8 cellular contexts compared by ENCODE assay signal in genomic region chr4:108651068-108651794, GRCh38. TPM values are rescaled to one million over a fixed set of nuclear protein-coding genes. Genes with fewer than 3 reads are reported as not detected.
DNase-seq lines count a peak whose midpoint lies in the region; ATAC-seq, FAIRE-seq and TF ChIP-seq lines count a peak whose summit lies in the region.

No MANE protein-coding gene starts in this region.

- no peak for TF ChIP-seq CTCF in astrocyte (IDR thresholded peaks at IDR 0.05; ENCODE audit: insufficient read depth, low read depth, low read length)

- peak overlapping the region; percentile 100 for H3K9ac ChIP-seq in astrocyte (ENCODE audit: low read length)

- peaks cover 13% of the 10 kb centered on the region for H3K36me3 ChIP-seq in astrocyte (ENCODE audit: insufficient read depth, low read length)

- peak overlapping the region; percentile 95 for H3K27ac ChIP-seq in astrocyte (ENCODE audit: low read depth, low read length)

- H4K20me1 ChIP-seq in astrocyte (ENCODE audit: insufficient read depth, low read length) = peaks cover 35% of the 10 kb centered on the region

- H3K9me3 Mint-ChIP-seq in activated T-cell treated with anti-CD3 and anti-CD28 coated beads, Interleukin-2, amount 50 U/mL, for 72 hours = peaks cover 0 to 3% of the 10 kb centered on the region in 2 donors
- H3K9me3 Mint-ChIP-seq in astrocyte (ENCODE audit: unreplicated experiment) (no peaks in the 10 kb centered on the region), immature natural killer cell (no peaks in the 10 kb centered on the region)
- no peaks in the 10 kb centered on the region for H3K9me3 Mint-ChIP-seq in stimulated activated naive B cell treated with anti-CD40 and anti-IgM and Interleukin-4, amounts not matched to agents 10 μg/mL and 1 μg/mL and 100 μg/mL, for 72 hours

- H3K79me2 ChIP-seq in astrocyte (ENCODE audit: insufficient read depth, low read length) = peaks cover 59% of the 10 kb centered on the region

- no peaks in the 10 kb centered on the region for H3K27me3 ChIP-seq in astrocyte (ENCODE audit: insufficient read depth, low read length)

- H3K27ac Mint-ChIP-seq in activated T-cell treated with anti-CD3 and anti-CD28 coated beads, Interleukin-2, amount 50 U/mL, for 72 hours = peak overlapping the region; percentile 99
- H3K27ac Mint-ChIP-seq in astrocyte (ENCODE audit: unreplicated experiment) (peak overlapping the region; percentile 100), immature natural killer cell (peak overlapping the region; percentile 94 to 99 (median 96))
- H3K27ac Mint-ChIP-seq in stimulated activated naive B cell treated with anti-CD40 and anti-IgM and Interleukin-4, amounts not matched to agents 10 μg/mL and 1 μg/mL and 100 μg/mL, for 72 hours = peak overlapping the region; percentile 98

- peaks cover 10 to 18% of the 10 kb centered on the region in 2 donors for H3K36me3 Mint-ChIP-seq in activated T-cell treated with anti-CD3 and anti-CD28 coated beads, Interleukin-2, amount 50 U/mL, for 72 hours (ENCODE audit: insufficient read depth in 2 of 2)
- H3K36me3 Mint-ChIP-seq in astrocyte (ENCODE audit: low read depth, unreplicated experiment) (no peaks in the 10 kb centered on the region), immature natural killer cell (no peaks in the 10 kb centered on the region)
- peaks cover 9 to 20% of the 10 kb centered on the region in 2 donors for H3K36me3 Mint-ChIP-seq in stimulated activated naive B cell treated with anti-CD40 and anti-IgM and Interleukin-4, amounts not matched to agents 10 μg/mL and 1 μg/mL and 100 μg/mL, for 72 hours

- H3K4me1 Mint-ChIP-seq in activated T-cell treated with anti-CD3 and anti-CD28 coated beads, Interleukin-2, amount 50 U/mL, for 72 hours (ENCODE audit: low read depth) = peaks cover 31% of the 10 kb centered on the region
- H3K4me1 Mint-ChIP-seq in astrocyte (ENCODE audit: low read depth, unreplicated experiment) = peaks cover 28% of the 10 kb centered on the region
- H3K4me1 Mint-ChIP-seq in immature natural killer cell = peaks cover 40 to 53% of the 10 kb centered on the region in 2 donors
- H3K4me1 Mint-ChIP-seq in stimulated activated naive B cell treated with anti-CD40 and anti-IgM and Interleukin-4, amounts not matched to agents 10 μg/mL and 1 μg/mL and 100 μg/mL, for 72 hours = peaks cover 22 to 28% of the 10 kb centered on the region in 2 donors

- peaks cover 4% of the 10 kb centered on the region for H3K4me1 ChIP-seq in astrocyte (ENCODE audit: insufficient read depth, low read length)

- H3K27me3 Mint-ChIP-seq in activated T-cell treated with anti-CD3 and anti-CD28 coated beads, Interleukin-2, amount 50 U/mL, for 72 hours (ENCODE audit: low read depth) = no peaks in the 10 kb centered on the region
- no peaks in the 10 kb centered on the region for H3K27me3 Mint-ChIP-seq in astrocyte (ENCODE audit: low read depth, unreplicated experiment)
- H3K27me3 Mint-ChIP-seq in immature natural killer cell (ENCODE audit: low read depth in 3 of 3) = peaks cover 5 to 6% (median 6%) of the 10 kb centered on the region in 3 donors
- H3K27me3 Mint-ChIP-seq in stimulated activated naive B cell treated with anti-CD40 and anti-IgM and Interleukin-4, amounts not matched to agents 10 μg/mL and 1 μg/mL and 100 μg/mL, for 72 hours = no peaks in the 10 kb centered on the region

- no peak for ATAC-seq in activated T-cell treated with anti-CD3 and anti-CD28 coated beads, Interleukin-2, amount 50 U/mL, for 72 hours (replicated peaks in 1 of 2)
- no peak for ATAC-seq in stimulated activated naive B cell treated with anti-CD40 and anti-IgM and Interleukin-4, amounts not matched to agents 10 μg/mL and 1 μg/mL and 100 μg/mL, for 72 hours (replicated peaks)
- no peak for ATAC-seq in HG03565 (IDR thresholded peaks at IDR 0.05; ENCODE audit: unreplicated experiment)

- peak overlapping the region; percentile 100 for H3K4me3 ChIP-seq in astrocyte (ENCODE audit: insufficient read depth, low read depth, low read length)

- FAIRE-seq in astrocyte (lab: Jason Lieb, UNC) (no peak), GM12892 (lab: Jason Lieb, UNC) (no peak)

- peak overlapping the region; percentile 89 for H2AFZ ChIP-seq in astrocyte (ENCODE audit: low read depth, low read length)

- H3K4me2 ChIP-seq in astrocyte (ENCODE audit: low read length) = peak overlapping the region; percentile 87

- no peak for TF ChIP-seq POLR2A in GM12892 (IDR thresholded peaks at IDR 0.05; ENCODE audit: low read depth, low read length)

- H3K9me3 ChIP-seq in astrocyte (ENCODE audit: insufficient read depth, low read depth, low read length) = no peaks in the 10 kb centered on the region

- H3K4me3 Mint-ChIP-seq in activated T-cell treated with anti-CD3 and anti-CD28 coated beads, Interleukin-2, amount 50 U/mL, for 72 hours = peak overlapping the region; percentile 96 to 100
- H3K4me3 Mint-ChIP-seq in astrocyte (ENCODE audit: unreplicated experiment) (peak overlapping the region; percentile 95), immature natural killer cell (peak overlapping the region; percentile 91 to 96 (median 93))
- H3K4me3 Mint-ChIP-seq in stimulated activated naive B cell treated with anti-CD40 and anti-IgM and Interleukin-4, amounts not matched to agents 10 μg/mL and 1 μg/mL and 100 μg/mL, for 72 hours = peak overlapping the region; percentile 90 to 94

- DNase-seq in activated T-cell treated with anti-CD3 and anti-CD28 coated beads, Interleukin-2, amount 50 U/mL, for 72 hours = no peak
- DNase-seq in activated T-cell treated with anti-CD3 and anti-CD28 coated beads, Interleukin-2, amount 50 U/mL, for 1 hour = no peak
- DNase-seq in M059J (ENCODE audit: low read depth) = peak; percentile 39
- peak; percentile 65 for DNase-seq in astrocyte (ENCODE audit: low read depth)
- peak in 2 of 3 donors; percentile 2 to 8 for DNase-seq in immature natural killer cell
- DNase-seq in stimulated activated naive B cell treated with anti-CD40 and anti-IgM and Interleukin-4, amounts not matched to agents 10 μg/mL and 1 μg/mL and 100 μg/mL, for 72 hours = no peak
- no peak for DNase-seq in GM12892 (ENCODE audit: insufficient read length)

RNA-seq across cellular contexts. Expression of gene OSTC, which starts 0.8 kb away (rescaled TPM):
- total RNA-seq in activated T-cell treated with anti-CD3 and anti-CD28 coated beads, Interleukin-2, amount 50 U/mL, for 72 hours = 10 to 100 TPM; 83.1 to 87.7 TPM
- 191 and 231 TPM in 2 replicates for total RNA-seq in M059J (2014; rRNA removed; shearing (Covaris generic))
- total RNA-seq in astrocyte = 240 and 251 TPM in 2 replicates
- polyA plus RNA-seq in immature natural killer cell = 100 to 1,000 TPM; 152 to 257 (median 182) TPM
- polyA plus RNA-seq in GM12892 (2012; ENCODE audit: missing spikeins) = 132 TPM

RNA-seq across cellular contexts. Expression of gene RPL34, which starts 30.9 kb away (rescaled TPM):
- 1,000 to 10,000 TPM; 1,826 to 1,920 TPM for total RNA-seq in activated T-cell treated with anti-CD3 and anti-CD28 coated beads, Interleukin-2, amount 50 U/mL, for 72 hours
- total RNA-seq in M059J (2014; rRNA removed; shearing (Covaris generic)) = 357 and 496 TPM in 2 replicates
- 957 and 1,087 TPM in 2 replicates for total RNA-seq in astrocyte
- 1,000 to 10,000 TPM; 1,657 to 2,419 (median 1,809) TPM for polyA plus RNA-seq in immature natural killer cell
- polyA plus RNA-seq in GM12892 (2012; ENCODE audit: missing spikeins) = 8,786 TPM

Comparison
In these comparisons a context has a peak if more than half of its experiments do, and no peak if none do; other contexts are left out.
1. DNase-seq: peak in M059J (single experiment), astrocyte (single experiment) and immature natural killer cell (2 of 3); none in activated T-cell treated with anti-CD3 and anti-CD28 coated beads, Interleukin-2, amount 50 U/mL, for 72 hours (0 of 2), activated T-cell treated with anti-CD3 and anti-CD28 coated beads, Interleukin-2, amount 50 U/mL, for 1 hour (single experiment), stimulated activated naive B cell treated with anti-CD40 and anti-IgM and Interleukin-4, amounts not matched to agents 10 μg/mL and 1 μg/mL and 100 μg/mL, for 72 hours (single experiment) and GM12892 (single experiment).
2. Peak in every context shown above with its lines, with median percentiles within 50 percentile points of each other: H3K27ac Mint-ChIP-seq and H3K4me3 Mint-ChIP-seq.